In genomic region chr19:18317998-18318800, GRCh38 we compare ENCODE assay signal across 1 cellular context.
A peak's percentile ranks its signal among the peaks of the same experiment; 100 is the strongest.
TF ChIP-seq lines count a peak whose summit lies in the region.

No MANE protein-coding gene starts in this region.

TF ChIP-seq in HepG2, 621 proteins besides CTCF, POLR2A, EP300 and RAD21 (continued from another document and continues in another):
- TF ChIP-seq, protein P1, sequence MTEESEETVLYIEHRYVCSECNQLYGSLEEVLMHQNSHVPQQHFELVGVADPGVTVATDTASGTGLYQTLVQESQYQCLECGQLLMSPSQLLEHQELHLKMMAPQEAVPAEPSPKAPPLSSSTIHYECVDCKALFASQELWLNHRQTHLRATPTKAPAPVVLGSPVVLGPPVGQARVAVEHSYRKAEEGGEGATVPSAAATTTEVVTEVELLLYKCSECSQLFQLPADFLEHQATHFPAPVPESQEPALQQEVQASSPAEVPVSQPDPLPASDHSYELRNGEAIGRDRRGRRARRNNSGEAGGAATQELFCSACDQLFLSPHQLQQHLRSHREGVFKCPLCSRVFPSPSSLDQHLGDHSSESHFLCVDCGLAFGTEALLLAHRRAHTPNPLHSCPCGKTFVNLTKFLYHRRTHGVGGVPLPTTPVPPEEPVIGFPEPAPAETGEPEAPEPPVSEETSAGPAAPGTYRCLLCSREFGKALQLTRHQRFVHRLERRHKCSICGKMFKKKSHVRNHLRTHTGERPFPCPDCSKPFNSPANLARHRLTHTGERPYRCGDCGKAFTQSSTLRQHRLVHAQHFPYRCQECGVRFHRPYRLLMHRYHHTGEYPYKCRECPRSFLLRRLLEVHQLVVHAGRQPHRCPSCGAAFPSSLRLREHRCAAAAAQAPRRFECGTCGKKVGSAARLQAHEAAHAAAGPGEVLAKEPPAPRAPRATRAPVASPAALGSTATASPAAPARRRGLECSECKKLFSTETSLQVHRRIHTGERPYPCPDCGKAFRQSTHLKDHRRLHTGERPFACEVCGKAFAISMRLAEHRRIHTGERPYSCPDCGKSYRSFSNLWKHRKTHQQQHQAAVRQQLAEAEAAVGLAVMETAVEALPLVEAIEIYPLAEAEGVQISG (CRISPR knock-in tag; IDR thresholded peaks at IDR 0.05), result peak; percentile 44; the same call in 1 of the 2 replicates
- TF ChIP-seq ZBTB40 (IDR thresholded peaks at IDR 0.05) (no peak), ZBTB40 (CRISPR knock-in tag; IDR thresholded peaks at IDR 0.05) (no peak; the same call in 1 of the 2 replicates), POLR2G (IDR thresholded peaks at IDR 0.05; ENCODE audit: low read depth, low read length) (peak; percentile 63; the same call in 1 of the 2 replicates), RXRA (CRISPR knock-in tag; IDR thresholded peaks at IDR 0.05) (peak; percentile 97), TAF1 (CRISPR knock-in tag; IDR thresholded peaks at IDR 0.05) (peak; percentile 11; the same call in 1 of the 2 replicates), BORCS8-MEF2B (CRISPR knock-in tag; IDR thresholded peaks at IDR 0.05) (no peak), ZNF121 (CRISPR knock-in tag; IDR thresholded peaks at IDR 0.05) (0 out of 2 replicates have a peak, but pooled peaks have one; percentile 23), MEIS1 (CRISPR knock-in tag; IDR thresholded peaks at IDR 0.05; ENCODE audit: borderline replicate concordance) (peak; percentile 77; the same call in 1 of the 2 replicates), HNRNPL (IDR thresholded peaks at IDR 0.05; ENCODE audit: low read depth, low read length) (peak; percentile 95), ERF (CRISPR knock-in tag; IDR thresholded peaks at IDR 0.05) (peak; percentile 59; the same call in 1 of the 2 replicates), TRIM22 (IDR thresholded peaks at IDR 0.05) (no peak), PHF21A (CRISPR knock-in tag; IDR thresholded peaks at IDR 0.05) (peak; percentile 76), ZNF414 (CRISPR knock-in tag; IDR thresholded peaks at IDR 0.05) (0 out of 2 replicates have a peak, but pooled peaks have one; percentile 20), ZNF746 (CRISPR knock-in tag; IDR thresholded peaks at IDR 0.05) (peak; percentile 43), ZNF331 (CRISPR knock-in tag; IDR thresholded peaks at IDR 0.05) (0 out of 2 replicates have a peak, but pooled peaks have one; percentile 29), NR2C2 (CRISPR knock-in tag; IDR thresholded peaks at IDR 0.05; ENCODE audit: borderline replicate concordance) (peak; percentile 70), LCORL (IDR thresholded peaks at IDR 0.05) (no peak), LCORL (CRISPR knock-in tag; IDR thresholded peaks at IDR 0.05) (peak; percentile 75), ELF1 (CRISPR knock-in tag; IDR thresholded peaks at IDR 0.05) (peak; percentile 77), ZNF460 (CRISPR knock-in tag; IDR thresholded peaks at IDR 0.05; ENCODE audit: borderline replicate concordance) (no peak), HOXA3 (CRISPR knock-in tag; IDR thresholded peaks at IDR 0.05) (peak; percentile 14; the same call in 1 of the 2 replicates), ZIK1 (CRISPR knock-in tag; IDR thresholded peaks at IDR 0.05; ENCODE audit: borderline replicate concordance, low read depth) (no peak), CBX1 (IDR thresholded peaks at IDR 0.05; ENCODE audit: low read depth) (peak; percentile 41), KLF9 (CRISPR knock-in tag; IDR thresholded peaks at IDR 0.05; ENCODE audit: low read depth) (0 out of 2 replicates have a peak, but pooled peaks have one; percentile 31), THAP7 (CRISPR knock-in tag; IDR thresholded peaks at IDR 0.05) (0 out of 2 replicates have a peak, but pooled peaks have one; percentile 3), GLI4 (CRISPR knock-in tag; IDR thresholded peaks at IDR 0.05; ENCODE audit: borderline replicate concordance) (peak; percentile 60; the same call in 1 of the 2 replicates), KLF6 (CRISPR knock-in tag; IDR thresholded peaks at IDR 0.05) (peak; percentile 77; the same call in 1 of the 2 replicates), NCOA2 (CRISPR knock-in tag; IDR thresholded peaks at IDR 0.05) (peak; percentile 82), ZNF704 (CRISPR knock-in tag; IDR thresholded peaks at IDR 0.05; ENCODE audit: borderline replicate concordance) (peak; percentile 59; the same call in 1 of the 2 replicates), ZNF34 (CRISPR knock-in tag; IDR thresholded peaks at IDR 0.05; ENCODE audit: borderline replicate concordance) (no peak), ZFY (CRISPR knock-in tag; IDR thresholded peaks at IDR 0.05) (peak; percentile 72), NFATC3 (CRISPR knock-in tag; IDR thresholded peaks at IDR 0.05) (0 out of 2 replicates have a peak, but pooled peaks have one; percentile 74), SOX5 (CRISPR knock-in tag; IDR thresholded peaks at IDR 0.05; ENCODE audit: borderline replicate concordance) (peak; percentile 34; the same call in 1 of the 2 replicates)
- TF ChIP-seq, protein P2, sequence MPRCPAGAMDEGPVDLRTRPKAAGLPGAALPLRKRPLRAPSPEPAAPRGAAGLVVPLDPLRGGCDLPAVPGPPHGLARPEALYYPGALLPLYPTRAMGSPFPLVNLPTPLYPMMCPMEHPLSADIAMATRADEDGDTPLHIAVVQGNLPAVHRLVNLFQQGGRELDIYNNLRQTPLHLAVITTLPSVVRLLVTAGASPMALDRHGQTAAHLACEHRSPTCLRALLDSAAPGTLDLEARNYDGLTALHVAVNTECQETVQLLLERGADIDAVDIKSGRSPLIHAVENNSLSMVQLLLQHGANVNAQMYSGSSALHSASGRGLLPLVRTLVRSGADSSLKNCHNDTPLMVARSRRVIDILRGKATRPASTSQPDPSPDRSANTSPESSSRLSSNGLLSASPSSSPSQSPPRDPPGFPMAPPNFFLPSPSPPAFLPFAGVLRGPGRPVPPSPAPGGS (CRISPR knock-in tag; IDR thresholded peaks at IDR 0.05), result peak; percentile 9; the same call in 1 of the 2 replicates
- TF ChIP-seq, protein P3, sequence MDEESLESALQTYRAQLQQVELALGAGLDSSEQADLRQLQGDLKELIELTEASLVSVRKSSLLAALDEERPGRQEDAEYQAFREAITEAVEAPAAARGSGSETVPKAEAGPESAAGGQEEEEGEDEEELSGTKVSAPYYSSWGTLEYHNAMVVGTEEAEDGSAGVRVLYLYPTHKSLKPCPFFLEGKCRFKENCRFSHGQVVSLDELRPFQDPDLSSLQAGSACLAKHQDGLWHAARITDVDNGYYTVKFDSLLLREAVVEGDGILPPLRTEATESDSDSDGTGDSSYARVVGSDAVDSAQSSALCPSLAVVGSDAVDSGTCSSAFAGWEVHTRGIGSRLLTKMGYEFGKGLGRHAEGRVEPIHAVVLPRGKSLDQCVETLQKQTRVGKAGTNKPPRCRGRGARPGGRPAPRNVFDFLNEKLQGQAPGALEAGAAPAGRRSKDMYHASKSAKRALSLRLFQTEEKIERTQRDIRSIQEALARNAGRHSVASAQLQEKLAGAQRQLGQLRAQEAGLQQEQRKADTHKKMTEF (CRISPR knock-in tag; IDR thresholded peaks at IDR 0.05), result peak; percentile 64; the same call in 1 of the 2 replicates
- TF ChIP-seq, protein P4, sequence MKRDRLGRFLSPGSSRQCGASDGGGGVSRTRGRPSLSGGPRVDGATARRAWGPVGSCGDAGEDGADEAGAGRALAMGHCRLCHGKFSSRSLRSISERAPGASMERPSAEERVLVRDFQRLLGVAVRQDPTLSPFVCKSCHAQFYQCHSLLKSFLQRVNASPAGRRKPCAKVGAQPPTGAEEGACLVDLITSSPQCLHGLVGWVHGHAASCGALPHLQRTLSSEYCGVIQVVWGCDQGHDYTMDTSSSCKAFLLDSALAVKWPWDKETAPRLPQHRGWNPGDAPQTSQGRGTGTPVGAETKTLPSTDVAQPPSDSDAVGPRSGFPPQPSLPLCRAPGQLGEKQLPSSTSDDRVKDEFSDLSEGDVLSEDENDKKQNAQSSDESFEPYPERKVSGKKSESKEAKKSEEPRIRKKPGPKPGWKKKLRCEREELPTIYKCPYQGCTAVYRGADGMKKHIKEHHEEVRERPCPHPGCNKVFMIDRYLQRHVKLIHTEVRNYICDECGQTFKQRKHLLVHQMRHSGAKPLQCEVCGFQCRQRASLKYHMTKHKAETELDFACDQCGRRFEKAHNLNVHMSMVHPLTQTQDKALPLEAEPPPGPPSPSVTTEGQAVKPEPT (CRISPR knock-in tag; IDR thresholded peaks at IDR 0.05; ENCODE audit: low read depth), result 0 out of 2 replicates have a peak, but pooled peaks have one; percentile 52
- TF ChIP-seq, protein P5, sequence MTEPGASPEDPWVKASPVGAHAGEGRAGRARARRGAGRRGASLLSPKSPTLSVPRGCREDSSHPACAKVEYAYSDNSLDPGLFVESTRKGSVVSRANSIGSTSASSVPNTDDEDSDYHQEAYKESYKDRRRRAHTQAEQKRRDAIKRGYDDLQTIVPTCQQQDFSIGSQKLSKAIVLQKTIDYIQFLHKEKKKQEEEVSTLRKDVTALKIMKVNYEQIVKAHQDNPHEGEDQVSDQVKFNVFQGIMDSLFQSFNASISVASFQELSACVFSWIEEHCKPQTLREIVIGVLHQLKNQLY (CRISPR knock-in tag; IDR thresholded peaks at IDR 0.05), result peak; percentile 54; the same call in 1 of the 2 replicates
